In the genomic region with DNA sequence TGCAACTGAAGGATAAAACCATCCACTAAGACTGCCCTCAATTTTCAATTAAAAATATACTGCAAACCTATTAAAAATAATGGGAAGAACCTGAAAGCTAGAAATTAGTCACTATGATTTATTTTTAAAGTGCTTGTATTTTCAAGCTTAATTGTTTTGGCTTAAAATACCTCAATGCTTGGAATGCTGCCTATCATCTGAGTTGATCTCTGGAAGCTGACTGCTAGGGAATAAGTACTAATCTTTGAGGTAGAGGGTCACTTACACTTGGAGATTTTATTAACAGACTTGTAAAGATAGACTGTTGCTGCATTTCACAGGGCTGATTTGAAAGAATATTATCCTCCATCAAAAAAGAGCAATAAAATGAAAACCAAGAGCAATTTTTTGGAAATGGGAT, we compare ENCODE assay signal across 1 cellular context.
TF ChIP-seq lines count a peak whose summit lies in the region.

No MANE protein-coding gene starts in this region.

TF ChIP-seq in SK-N-SH, 30 proteins besides CTCF, POLR2A, EP300 and RAD21 (continued from another document):
- TF ChIP-seq, protein P1, sequence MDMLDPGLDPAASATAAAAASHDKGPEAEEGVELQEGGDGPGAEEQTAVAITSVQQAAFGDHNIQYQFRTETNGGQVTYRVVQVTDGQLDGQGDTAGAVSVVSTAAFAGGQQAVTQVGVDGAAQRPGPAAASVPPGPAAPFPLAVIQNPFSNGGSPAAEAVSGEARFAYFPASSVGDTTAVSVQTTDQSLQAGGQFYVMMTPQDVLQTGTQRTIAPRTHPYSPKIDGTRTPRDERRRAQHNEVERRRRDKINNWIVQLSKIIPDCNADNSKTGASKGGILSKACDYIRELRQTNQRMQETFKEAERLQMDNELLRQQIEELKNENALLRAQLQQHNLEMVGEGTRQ (IDR thresholded peaks at IDR 0.05; ENCODE audit: borderline replicate concordance, low read depth, low read length) = no peak
- TF ChIP-seq RCOR1 (IDR thresholded peaks at IDR 0.05; ENCODE audit: low read length) (no peak), YY1 (IDR thresholded peaks at IDR 0.05; ENCODE audit: low read depth) (no peak), CHD2 (IDR thresholded peaks at IDR 0.05; ENCODE audit: low read length, partially characterized antibody) (no peak), EZH2phosphoT487 (IDR thresholded peaks at IDR 0.05; ENCODE audit: borderline replicate concordance, low read depth) (no peak), FOSL2 (IDR thresholded peaks at IDR 0.05; ENCODE audit: borderline replicate concordance, low read depth) (no peak)
- TF ChIP-seq, protein P2, sequence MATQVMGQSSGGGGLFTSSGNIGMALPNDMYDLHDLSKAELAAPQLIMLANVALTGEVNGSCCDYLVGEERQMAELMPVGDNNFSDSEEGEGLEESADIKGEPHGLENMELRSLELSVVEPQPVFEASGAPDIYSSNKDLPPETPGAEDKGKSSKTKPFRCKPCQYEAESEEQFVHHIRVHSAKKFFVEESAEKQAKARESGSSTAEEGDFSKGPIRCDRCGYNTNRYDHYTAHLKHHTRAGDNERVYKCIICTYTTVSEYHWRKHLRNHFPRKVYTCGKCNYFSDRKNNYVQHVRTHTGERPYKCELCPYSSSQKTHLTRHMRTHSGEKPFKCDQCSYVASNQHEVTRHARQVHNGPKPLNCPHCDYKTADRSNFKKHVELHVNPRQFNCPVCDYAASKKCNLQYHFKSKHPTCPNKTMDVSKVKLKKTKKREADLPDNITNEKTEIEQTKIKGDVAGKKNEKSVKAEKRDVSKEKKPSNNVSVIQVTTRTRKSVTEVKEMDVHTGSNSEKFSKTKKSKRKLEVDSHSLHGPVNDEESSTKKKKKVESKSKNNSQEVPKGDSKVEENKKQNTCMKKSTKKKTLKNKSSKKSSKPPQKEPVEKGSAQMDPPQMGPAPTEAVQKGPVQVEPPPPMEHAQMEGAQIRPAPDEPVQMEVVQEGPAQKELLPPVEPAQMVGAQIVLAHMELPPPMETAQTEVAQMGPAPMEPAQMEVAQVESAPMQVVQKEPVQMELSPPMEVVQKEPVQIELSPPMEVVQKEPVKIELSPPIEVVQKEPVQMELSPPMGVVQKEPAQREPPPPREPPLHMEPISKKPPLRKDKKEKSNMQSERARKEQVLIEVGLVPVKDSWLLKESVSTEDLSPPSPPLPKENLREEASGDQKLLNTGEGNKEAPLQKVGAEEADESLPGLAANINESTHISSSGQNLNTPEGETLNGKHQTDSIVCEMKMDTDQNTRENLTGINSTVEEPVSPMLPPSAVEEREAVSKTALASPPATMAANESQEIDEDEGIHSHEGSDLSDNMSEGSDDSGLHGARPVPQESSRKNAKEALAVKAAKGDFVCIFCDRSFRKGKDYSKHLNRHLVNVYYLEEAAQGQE (IDR thresholded peaks at IDR 0.05; ENCODE audit: low read depth, low read length) = no peak
- TF ChIP-seq, protein P3, sequence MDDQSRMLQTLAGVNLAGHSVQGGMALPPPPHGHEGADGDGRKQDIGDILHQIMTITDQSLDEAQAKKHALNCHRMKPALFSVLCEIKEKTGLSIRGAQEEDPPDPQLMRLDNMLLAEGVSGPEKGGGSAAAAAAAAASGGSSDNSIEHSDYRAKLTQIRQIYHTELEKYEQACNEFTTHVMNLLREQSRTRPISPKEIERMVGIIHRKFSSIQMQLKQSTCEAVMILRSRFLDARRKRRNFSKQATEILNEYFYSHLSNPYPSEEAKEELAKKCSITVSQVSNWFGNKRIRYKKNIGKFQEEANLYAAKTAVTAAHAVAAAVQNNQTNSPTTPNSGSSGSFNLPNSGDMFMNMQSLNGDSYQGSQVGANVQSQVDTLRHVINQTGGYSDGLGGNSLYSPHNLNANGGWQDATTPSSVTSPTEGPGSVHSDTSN (IDR thresholded peaks at IDR 0.05) = no peak
